In the genomic region with DNA sequence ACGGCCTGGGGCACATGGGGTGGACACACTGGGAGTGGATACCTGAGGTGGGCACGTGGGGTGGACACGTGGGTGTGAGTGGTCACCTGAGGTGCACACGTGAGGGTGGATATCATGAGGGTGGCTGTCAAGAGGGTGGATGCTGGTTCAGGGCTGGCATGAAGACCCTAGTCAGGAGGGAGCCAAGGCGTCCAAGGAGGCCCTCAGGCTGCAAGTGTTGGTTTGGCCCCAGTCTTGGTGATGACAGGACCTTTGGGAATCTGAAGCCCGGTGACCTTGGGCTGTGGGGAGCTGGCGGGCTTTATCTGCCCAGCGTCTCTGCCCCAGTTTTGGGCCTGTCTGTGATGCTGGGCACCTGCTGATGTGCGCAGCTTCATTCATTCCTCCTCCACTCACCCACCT, we compare ENCODE assay signal across 27 cellular contexts. TPM values are rescaled to one million over a fixed set of nuclear protein-coding genes. Genes with fewer than 3 reads are reported as not detected.
DNase-seq lines count a peak whose midpoint lies in the region; ATAC-seq, FAIRE-seq and TF ChIP-seq lines count a peak whose summit lies in the region.
"Had no signal": no experiment of that assay in that cellular context is flagged by ENCODE, and none has a peak within 500 bp of the region (broad histone marks: within the 10 kb centered on the region; RNA-seq: fewer than 3 reads in every experiment).

No MANE protein-coding gene starts in this region.

- TF ChIP-seq CTCF in HepG2 (CRISPR knock-in tag; IDR thresholded peaks at IDR 0.05) (no peak), right lobe of liver (IDR thresholded peaks at IDR 0.05) (no peak), endothelial cell (IDR thresholded peaks at IDR 0.05; ENCODE audit: unreplicated experiment) (no peak)

- H3K36me3 Mint-ChIP-seq in naive thymus-derived CD8-positive, alpha-beta T cell, result peaks cover 0 to 4% (median 0%) of the 10 kb centered on the region in 3 donors
- H3K36me3 Mint-ChIP-seq in endothelial cell (ENCODE audit: low read depth, unreplicated experiment), result peaks cover 11% of the 10 kb centered on the region

- FAIRE-seq in HepG2 (lab: Jason Lieb, UNC) (no peak), urothelium cell line (lab: Jason Lieb, UNC) (peak; percentile 23)
- FAIRE-seq: colon had no signal

- intact Hi-C loops in HepG2 (cut with micrococcal nuclease; ENCODE audit: unreplicated experiment) (no loop called here), right lobe of liver (cut with DNase I) (no loop called here), Right ventricle myocardium superior (cut with DNase I) (no loop called here)

- no peak overlapping the region for H3K4me3 Mint-ChIP-seq in naive thymus-derived CD8-positive, alpha-beta T cell
- H3K4me3 Mint-ChIP-seq in endothelial cell (ENCODE audit: unreplicated experiment), result no peak overlapping the region
- H3K4me3 Mint-ChIP-seq: activated naive CD8-positive, alpha-beta T cell treated with anti-CD3 and anti-CD28 coated beads for 36 hours; mesothelial cell of epicardium; nephron; stimulated activated memory B cell treated with anti-CD40 and anti-IgM and Interleukin-4, amounts not matched to agents 10 μg/mL and 1 μg/mL and 100 μg/mL, for 72 hours had no signal

- no peak overlapping the region for H2AFZ ChIP-seq in HepG2 (ENCODE audit: low read length)
- H2AFZ ChIP-seq: parathyroid adenoma had no signal

- ATAC-seq in HepG2 (no peak), right lobe of liver (no peak), Right ventricle myocardium superior (ENCODE audit: poor library complexity) (peak; percentile 74), HG03460 (IDR thresholded peaks at IDR 0.05; ENCODE audit: unreplicated experiment) (no peak)
- no peak for ATAC-seq in naive thymus-derived CD8-positive, alpha-beta T cell
- ATAC-seq: body of pancreas; HCT116; stimulated activated memory B cell treated with anti-CD40 and anti-IgM and Interleukin-4, amounts not matched to agents 10 μg/mL and 1 μg/mL and 100 μg/mL, for 72 hours had no signal

- peaks cover 31 to 50% (median 43%) of the 10 kb centered on the region in 4 donors for H3K4me1 Mint-ChIP-seq in naive thymus-derived CD8-positive, alpha-beta T cell
- H3K4me1 Mint-ChIP-seq in endothelial cell (ENCODE audit: unreplicated experiment), result peaks cover 35% of the 10 kb centered on the region

- H3K27ac Mint-ChIP-seq in naive thymus-derived CD8-positive, alpha-beta T cell, result peak overlapping the region in 7 of 10 donors; percentile 32 to 88 (median 73)
- no peak overlapping the region for H3K27ac Mint-ChIP-seq in endothelial cell (ENCODE audit: unreplicated experiment)
- H3K27ac Mint-ChIP-seq: stimulated activated memory B cell treated with anti-CD40 and anti-IgM and Interleukin-4, amounts not matched to agents 10 μg/mL and 1 μg/mL and 100 μg/mL, for 72 hours had no signal

- TF ChIP-seq POLR2A in HepG2 (IDR thresholded peaks at IDR 0.05; ENCODE audit: insufficient read depth in 1 of 2, low read depth in 2 of 2, low read length in 2 of 2) (no peak), right lobe of liver (IDR thresholded peaks at IDR 0.05) (no peak)

- H3K9me3 ChIP-seq in HepG2 (ENCODE audit: low read length), result no peaks in the 10 kb centered on the region
- no peaks in the 10 kb centered on the region for H3K9me3 ChIP-seq in right lobe of liver
- H3K9me3 ChIP-seq: body of pancreas, testis had no signal

- no peaks in the 10 kb centered on the region for H3K79me2 ChIP-seq in HepG2 (ENCODE audit: insufficient read depth, low read length)

- no peak overlapping the region for H3K4me2 ChIP-seq in HepG2 (ENCODE audit: low read depth, low read length)

- no peak for TF ChIP-seq EP300 in HepG2 (IDR thresholded peaks at IDR 0.05; ENCODE audit: low read depth in 2 of 2, low read length in 2 of 2)
- no peak for TF ChIP-seq EP300 in HepG2 (CRISPR knock-in tag; IDR thresholded peaks at IDR 0.05; ENCODE audit: borderline replicate concordance)

- H3K27ac ChIP-seq in HepG2 (ENCODE audit: extremely low read length, insufficient read depth, low read length), result no peak overlapping the region
- no peak overlapping the region for H3K27ac ChIP-seq in right lobe of liver
- H3K27ac ChIP-seq: body of pancreas, parathyroid adenoma, testis had no signal

- POLR2A ChIA-PET in HepG2 (lab: Yijun Ruan, JAX), result no interaction called here
- POLR2A ChIA-PET in naive thymus-derived CD8-positive, alpha-beta T cell (lab: Charles Lee), result no interaction called here

- no peak for DNase-seq in HepG2 (ENCODE audit: low spot score)
- no peak for DNase-seq in right lobe of liver
- peak; percentile 64 for DNase-seq in Right ventricle myocardium superior
- no peak for DNase-seq in naive thymus-derived CD8-positive, alpha-beta T cell
- no peak for DNase-seq in urothelium cell line (ENCODE audit: low spot score)
- no peak for DNase-seq in endothelial cell (ENCODE audit: low spot score)
- no peak for DNase-seq in DMS153 treated with DMSO at 0.1 percent for 48 hours (lab: John Stamatoyannopoulos, UW; ENCODE audit: unreplicated experiment)
- DNase-seq: activated CD4-positive, CD25-positive, alpha-beta regulatory T cell treated with anti-CD3 and anti-CD28 coated beads, Interleukin-2, amount 50 U/mL, for 72 hours; activated naive CD8-positive, alpha-beta T cell treated with anti-CD3 and anti-CD28 coated beads for 36 hours; body of pancreas; DMS53; GDM1; KG1; kidney glomerular epithelial cell; MV-4-11; NCI-H1694 treated with DMSO at 0.1 percent for 48 hours; NCI-H526 treated with DMSO at 0.1 percent for 48 hours; RPMI8226; T1000; testis had no signal

- CTCF ChIA-PET in HepG2 (lab: Yijun Ruan, JAX; ENCODE audit: low intra/inter-chr PET ratio, low total read pairs), result no interaction called here

- BruUV-seq in HepG2 (replicated peaks; lab: Mats Ljungman, UMichigan), result no TSS peak

- in situ Hi-C loops in HepG2 (cut with HindIII; ENCODE audit: extremely low pct_ligation_motif_present, low pct_unique_long_range_greater_than_20kb), result loop anchor here (10.0 kb wide), 1 partner anchor 227 kb away; no protein-coding TSS in a partner anchor

- H3K27me3 ChIP-seq in HepG2 (ENCODE audit: control insufficient read depth in 1 of 2, insufficient read depth in 2 of 2, low read length in 2 of 2) (peaks cover 0 to 7% of the 10 kb centered on the region in 2 experiments; a peak in 1 of 5 replicates), right lobe of liver (no peaks in the 10 kb centered on the region)
- H3K27me3 ChIP-seq: body of pancreas, testis had no signal

- 68% methylated on average over 6 of the region's 9 CpGs for WGBS in HepG2 (ENCODE audit: low lambda C conversion rate)
- WGBS in right lobe of liver (ENCODE audit: insufficient coverage, low coverage, low lambda C conversion rate, missing lambda C conversion rate), result 80% methylated on average over 1 of the region's 9 CpGs

- peaks cover 4% of the 10 kb centered on the region; the same call in 1 of the 2 replicates for H3K4me1 ChIP-seq in HepG2 (ENCODE audit: insufficient read depth, low read length)
- H3K4me1 ChIP-seq in right lobe of liver, result peaks cover 0 to 41% (median 15%) of the 10 kb centered on the region in 4 donors
- H3K4me1 ChIP-seq: parathyroid adenoma had no signal

- H3K36me3 ChIP-seq in HepG2 (replicated peaks in 1 of 2; ENCODE audit: control insufficient read depth in 1 of 2, insufficient read depth in 2 of 2, low read length in 2 of 2), result no peaks in the 10 kb centered on the region
- no peaks in the 10 kb centered on the region for H3K36me3 ChIP-seq in right lobe of liver

- TF ChIP-seq RAD21 in HepG2 (CRISPR knock-in tag; IDR thresholded peaks at IDR 0.05), result no peak

- no peaks in the 10 kb centered on the region for H3K9me3 Mint-ChIP-seq in naive thymus-derived CD8-positive, alpha-beta T cell
- H3K9me3 Mint-ChIP-seq in endothelial cell (ENCODE audit: unreplicated experiment), result no peaks in the 10 kb centered on the region
- H3K9me3 Mint-ChIP-seq: activated naive CD8-positive, alpha-beta T cell treated with anti-CD3 and anti-CD28 coated beads for 36 hours; mesothelial cell of epicardium; nephron; stimulated activated memory B cell treated with anti-CD40 and anti-IgM and Interleukin-4, amounts not matched to agents 10 μg/mL and 1 μg/mL and 100 μg/mL, for 72 hours had no signal

- H3K9ac ChIP-seq in HepG2 (ENCODE audit: insufficient read depth, low read depth, low read length), result no peak overlapping the region
- H3K9ac ChIP-seq: parathyroid adenoma had no signal

- H4K20me1 ChIP-seq in HepG2 (ENCODE audit: insufficient read depth, low read length), result no peaks in the 10 kb centered on the region

- H3K4me3 ChIP-seq in HepG2 (replicated peaks in 1 of 3; ENCODE audit: insufficient read depth in 1 of 3, low read depth in 2 of 3, low read length in 3 of 3) (no peak overlapping the region), right lobe of liver (no peak overlapping the region)
- H3K4me3 ChIP-seq: body of pancreas, testis had no signal

- no peaks in the 10 kb centered on the region for H3K27me3 Mint-ChIP-seq in naive thymus-derived CD8-positive, alpha-beta T cell
- H3K27me3 Mint-ChIP-seq in endothelial cell (ENCODE audit: unreplicated experiment), result peaks cover 10% of the 10 kb centered on the region
- H3K27me3 Mint-ChIP-seq: activated naive CD8-positive, alpha-beta T cell treated with anti-CD3 and anti-CD28 coated beads for 36 hours; stimulated activated memory B cell treated with anti-CD40 and anti-IgM and Interleukin-4, amounts not matched to agents 10 μg/mL and 1 μg/mL and 100 μg/mL, for 72 hours had no signal

RNA-seq across cellular contexts. Expression of gene PFKFB3, which starts 24.9 kb away (rescaled TPM):
- total RNA-seq in HepG2 (2016; rRNA removed; fragmentation: Illumina TruSeq; extraction: Trizol) (0.87 and 1.2 TPM in 2 replicates), right lobe of liver (10 to 100 TPM in 4 of 6 experiments, 1 to 10 TPM in 2; 6.8 to 57.8 (median 20.8) TPM), Right ventricle myocardium superior (24.7 TPM), endothelial cell (ENCODE audit: unreplicated experiment) (32.3 TPM)
- 0.18 and 0.20 TPM in 2 replicates for total RNA-seq in HepG2 (2016; cell fraction: cytosol; rRNA removed; fragmentation: Illumina TruSeq; extraction: Trizol; ENCODE audit: low read depth)
- total RNA-seq in HepG2 (2016; cell fraction: insoluble cytoplasmic fraction; rRNA removed; fragmentation: Illumina TruSeq; extraction: Trizol), result 0.36 and 0.80 TPM in 2 replicates
- 0.34 and 0.37 TPM in 2 replicates for total RNA-seq in HepG2 (2016; cell fraction: membrane; rRNA removed; fragmentation: Illumina TruSeq; extraction: Trizol)
- 0.88 and 1.3 TPM in 2 replicates for total RNA-seq in HepG2 (2016; cell fraction: nucleus; rRNA removed; fragmentation: Illumina TruSeq; extraction: Trizol)
- polyA plus RNA-seq in HepG2 (2011; rRNA removed), result 10.9 and 13.3 TPM in 2 replicates
- 3.7 and 4.8 TPM in 2 replicates for polyA plus RNA-seq in HepG2 (2011; cell fraction: cytosol; rRNA removed)
- 27.2 and 51.8 TPM in 2 replicates for polyA plus RNA-seq in HepG2 (2011; cell fraction: nucleus; rRNA removed)
- 9.2 and 16.4 TPM in 2 replicates for polyA plus RNA-seq in HepG2 (2012)
- polyA plus RNA-seq in HepG2 (2016; cell fraction: cytosol; fragmentation: Illumina TruSeq; extraction: Trizol; ENCODE audit: low read depth), result 0.06 and 0.09 TPM in 2 replicates
- 0.51 and 0.97 TPM in 2 replicates for polyA plus RNA-seq in HepG2 (2016; cell fraction: insoluble cytoplasmic fraction; fragmentation: Illumina TruSeq; extraction: Trizol; ENCODE audit: low read depth)
- 0.21 and 0.44 TPM in 2 replicates for polyA plus RNA-seq in HepG2 (2016; cell fraction: membrane; fragmentation: Illumina TruSeq; extraction: Trizol; ENCODE audit: low read depth)
- 1.6 and 4.3 TPM in 2 replicates for polyA plus RNA-seq in HepG2 (2016; cell fraction: nucleus; fragmentation: Illumina TruSeq; extraction: Trizol; ENCODE audit: insufficient read depth, low read depth)
- 10.8 and 22.0 TPM in 2 replicates for polyA minus RNA-seq in HepG2 (2011; rRNA and poly(A)+ RNA removed; ENCODE audit: low replicate concordance)
- polyA minus RNA-seq in HepG2 (2011; cell fraction: cytosol; rRNA and poly(A)+ RNA removed), result 4.5 and 7.2 TPM in 2 replicates
- polyA minus RNA-seq in HepG2 (2011; cell fraction: nucleus; rRNA and poly(A)+ RNA removed), result 12.1 and 13.3 TPM in 2 replicates
- 10 to 100 TPM; 75.0 to 79.4 TPM for total RNA-seq in naive thymus-derived CD8-positive, alpha-beta T cell
- polyA plus RNA-seq in naive thymus-derived CD8-positive, alpha-beta T cell, result 1 to 10 TPM; 1.6 to 7.1 (median 4.8) TPM
